ENCODE assay signal across 24 cellular contexts in the genomic region with DNA sequence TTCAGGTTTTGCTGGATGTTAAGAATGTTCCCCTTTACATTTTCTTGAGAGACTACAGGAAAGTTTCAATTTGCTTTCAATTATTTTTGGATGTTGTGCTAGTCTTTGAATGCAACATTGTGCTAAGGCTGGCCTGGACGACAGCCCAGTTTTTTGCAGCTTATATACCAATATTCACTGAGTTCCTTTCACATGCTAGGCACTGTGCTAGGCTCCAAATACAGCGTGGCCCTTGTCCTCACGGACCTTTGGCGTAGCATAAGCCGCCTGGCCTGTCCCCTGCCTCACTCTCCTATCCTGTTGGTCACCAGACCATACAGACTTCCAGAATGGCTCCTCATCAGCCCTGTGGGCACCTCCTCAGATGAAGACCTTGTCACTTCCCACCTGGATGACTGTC. TPM values are rescaled to one million over a fixed set of nuclear protein-coding genes. Genes with fewer than 3 reads are reported as not detected.
DNase-seq lines count a peak whose midpoint lies in the region; ATAC-seq and TF ChIP-seq lines count a peak whose summit lies in the region.
"Had no signal": no experiment of that assay in that cellular context is flagged by ENCODE, and none has a peak within 500 bp of the region (broad histone marks: within the 10 kb centered on the region; RNA-seq: fewer than 3 reads in every experiment).

No MANE protein-coding gene starts in this region.

- no peaks in the 10 kb centered on the region for H3K9me3 ChIP-seq in tibial nerve

- H3K27me3 ChIP-seq in dorsolateral prefrontal cortex = no peaks in the 10 kb centered on the region
- H3K27me3 ChIP-seq in tibial nerve = no peaks in the 10 kb centered on the region
- H3K27me3 ChIP-seq: BLaER1 had no signal

- no peak overlapping the region for H3K4me3 ChIP-seq in dorsolateral prefrontal cortex
- no peak overlapping the region for H3K4me3 ChIP-seq in tibial nerve
- H3K4me3 ChIP-seq: BLaER1, GM12878, GM23338 had no signal

- peaks cover 0 to 66% (median 17%) of the 10 kb centered on the region in 4 donors for H3K4me1 ChIP-seq in tibial nerve

- no peak for TF ChIP-seq CTCF in dorsolateral prefrontal cortex (IDR thresholded peaks at IDR 0.05 in 54 of 56, conservative IDR thresholded peaks at IDR 0.05 in 2 of 56; ENCODE audit: low read depth in 1 of 56, partially characterized antibody in 56 of 56)
- no peak for TF ChIP-seq CTCF in tibial nerve (IDR thresholded peaks at IDR 0.05)

- no peaks in the 10 kb centered on the region for H3K36me3 ChIP-seq in tibial nerve
- H3K36me3 ChIP-seq: BLaER1 had no signal

- intact Hi-C loops in dorsolateral prefrontal cortex (cut with DNase I) (no loop called here), posterior cingulate gyrus (cut with DNase I) (no loop called here), left colon (cut with DNase I, micrococcal nuclease) (no loop called here)

- H3K27ac ChIP-seq in dorsolateral prefrontal cortex (peak overlapping the region in 50 of 59 donors; percentile 1 to 82 (median 60)), tibial nerve (peak overlapping the region; percentile 36 to 88 (median 74))
- H3K27ac ChIP-seq: BLaER1 had no signal

- peak in 1 of 2 donors; percentile 67 for TF ChIP-seq EP300 in tibial nerve (IDR thresholded peaks at IDR 0.05)

- ATAC-seq in GM19035 (IDR thresholded peaks at IDR 0.05; ENCODE audit: unreplicated experiment) (no peak), left colon (no peak)
- ATAC-seq: GM12878, GM23338, Panc1 had no signal

- 40 to 55% methylated on average over 5 of the region's 5 CpGs for WGBS in tibial nerve, 2 donors

- DNase-seq in dorsolateral prefrontal cortex (peak in 9 of 10 donors; percentile 40 to 81 (median 67)), medulla oblongata (ENCODE audit: extremely low spot score) (peak; percentile 56), posterior cingulate gyrus (peak in 7 of 10 donors; percentile 36 to 82 (median 57)), tibial nerve (ENCODE audit: low spot score in 2 of 2) (no peak), NCI-H2029 (lab: John Stamatoyannopoulos, UW) (no peak), left colon (no peak)
- DNase-seq: CD4-positive, alpha-beta T cell; COR-L47; DMS 273 treated with DMSO at 0.1 percent for 48 hours; DND-41; HCEC 1CT; KBM-7; MM.1S; NCI-H1048; NCI-H1436; NCI-H187 treated with DMSO at 0.1 percent for 48 hours; NCI-H226; NCI-H524; NCI-H82 had no signal

- no peak for TF ChIP-seq POLR2A in tibial nerve (IDR thresholded peaks at IDR 0.05)

RNA-seq across cellular contexts. Expression of gene HSPA12A, which starts 19.5 kb away (rescaled TPM):
- total RNA-seq in dorsolateral prefrontal cortex = 100 to 1,000 TPM in 118 of 120 experiments, 10 to 100 TPM in 2; 81.7 to 241 (median 174) TPM
- 100 to 1,000 TPM; 125 to 187 (median 147) TPM for total RNA-seq in tibial nerve
- total RNA-seq in left colon = 1 to 10 TPM; 6.6 to 7.2 TPM

Comparison
In these comparisons a context has a peak if more than half of its experiments do, and no peak if none do; other contexts are left out.
1. DNase-seq: peak in dorsolateral prefrontal cortex (9 of 10), medulla oblongata (single experiment) and posterior cingulate gyrus (7 of 10); none in tibial nerve (0 of 2), NCI-H2029 (single experiment) and left colon (0 of 2).
2. RNA of gene HSPA12A, which starts 19.5 kb away (total RNA-seq): 81.7 to 241 TPM in dorsolateral prefrontal cortex and 125 to 187 TPM in tibial nerve; 6.6 to 7.2 TPM in left colon; every median in the first group is over 10 times any median in the second.